ENCODE assay signal across 8 cellular contexts in genomic region chr3:138835177-138835757, GRCh38. TPM values are rescaled to one million over a fixed set of nuclear protein-coding genes. Genes with fewer than 3 reads are reported as not detected.
A peak's percentile ranks its signal among the peaks of the same experiment; 100 is the strongest.
DNase-seq lines count a peak whose midpoint lies in the region; ATAC-seq and TF ChIP-seq lines count a peak whose summit lies in the region.

No MANE protein-coding gene starts in this region.

- peak overlapping the region; percentile 80 for H2AFZ ChIP-seq in trophoblast cell (ENCODE audit: insufficient read depth, low read length, poor library complexity)

- peak overlapping the region; percentile 90 for H3K4me3 Mint-ChIP-seq in activated T-cell treated with anti-CD3 and anti-CD28 coated beads, Interleukin-2, amount 50 U/mL, for 4 hours
- H3K4me3 Mint-ChIP-seq in T-helper 2 cell treated with Interferon-gamma antibody and Interleukin-4, amounts not matched to agents 5 μg/mL and 100 μg/mL, for 36 hours, result peak overlapping the region; percentile 95

- peak overlapping the region; percentile 46 for H3K4ac ChIP-seq in trophoblast cell (ENCODE audit: low read depth, low read length)

- H2BK12ac ChIP-seq in trophoblast cell (ENCODE audit: low read length), result no peak overlapping the region

- peak overlapping the region; percentile 95 for H3K27ac Mint-ChIP-seq in T-helper 2 cell treated with Interferon-gamma antibody and Interleukin-4, amounts not matched to agents 5 μg/mL and 100 μg/mL, for 36 hours

- H3K23ac ChIP-seq in trophoblast cell (ENCODE audit: low read length), result no peak overlapping the region

- H3K27me3 ChIP-seq in trophoblast cell (ENCODE audit: insufficient read depth, low read length), result no peaks in the 10 kb centered on the region

- no peaks in the 10 kb centered on the region for H3K36me3 ChIP-seq in trophoblast cell (ENCODE audit: control insufficient read depth in 1 of 2, insufficient read depth in 2 of 2, low read length in 2 of 2)

- DNase-seq in activated T-cell treated with anti-CD3 and anti-CD28 coated beads, Interleukin-2, amount 50 U/mL, for 4 hours, result no peak
- DNase-seq in activated T-cell treated with anti-CD3 and anti-CD28 coated beads, Interleukin-2, amount 50 U/mL, for 1 hour, result no peak
- DNase-seq in T-helper 2 cell treated with Interferon-gamma antibody and Interleukin-4, amounts not matched to agents 5 μg/mL and 100 μg/mL, for 36 hours (ENCODE audit: low spot score), result no peak
- DNase-seq in fibroblast of villous mesenchyme (ENCODE audit: low read depth), result no peak
- DNase-seq in trophoblast cell, result no peak
- no peak for DNase-seq in NCI-H69 (lab: John Stamatoyannopoulos, UW)

- H2AK5ac ChIP-seq in trophoblast cell (ENCODE audit: low read length), result no peak overlapping the region

- no peaks in the 10 kb centered on the region for H3K9me3 ChIP-seq in trophoblast cell (ENCODE audit: insufficient read depth, low read depth, low read length)

- H3K79me1 ChIP-seq in trophoblast cell (ENCODE audit: low read length), result peaks cover 11% of the 10 kb centered on the region

- peak overlapping the region; percentile 77 for H4K91ac ChIP-seq in trophoblast cell (ENCODE audit: low read depth, low read length)

- peaks cover 1 to 2% of the 10 kb centered on the region in 2 experiments for H3K4me1 ChIP-seq in trophoblast cell (ENCODE audit: control insufficient read depth in 1 of 2, insufficient read depth in 2 of 2, low read length in 2 of 2)

- peaks cover 23% of the 10 kb centered on the region for H3K4me1 Mint-ChIP-seq in activated T-cell treated with anti-CD3 and anti-CD28 coated beads, Interleukin-2, amount 50 U/mL, for 4 hours (ENCODE audit: low read depth)
- peaks cover 21% of the 10 kb centered on the region for H3K4me1 Mint-ChIP-seq in T-helper 2 cell treated with Interferon-gamma antibody and Interleukin-4, amounts not matched to agents 5 μg/mL and 100 μg/mL, for 36 hours (ENCODE audit: low read depth)

- peaks cover 14% of the 10 kb centered on the region for H3K79me2 ChIP-seq in trophoblast cell (ENCODE audit: control insufficient read depth, insufficient read depth, low read length, poor library complexity)

- H3K27me3 Mint-ChIP-seq in activated T-cell treated with anti-CD3 and anti-CD28 coated beads, Interleukin-2, amount 50 U/mL, for 4 hours (ENCODE audit: low read depth), result no peaks in the 10 kb centered on the region
- H3K27me3 Mint-ChIP-seq in T-helper 2 cell treated with Interferon-gamma antibody and Interleukin-4, amounts not matched to agents 5 μg/mL and 100 μg/mL, for 36 hours (ENCODE audit: low read depth), result no peaks in the 10 kb centered on the region

- TF ChIP-seq CTCF in fibroblast of villous mesenchyme (IDR thresholded peaks at IDR 0.05; ENCODE audit: insufficient read depth, low read depth, low read length), result no peak

- H2BK120ac ChIP-seq in trophoblast cell (ENCODE audit: insufficient read depth, low read length, poor library complexity), result peak overlapping the region; percentile 19

- H2BK5ac ChIP-seq in trophoblast cell (ENCODE audit: low read depth, low read length, poor library complexity), result peak overlapping the region; percentile 60

- peak overlapping the region; percentile 95 for H3K9ac ChIP-seq in trophoblast cell (ENCODE audit: low read length)

- H3K9me3 Mint-ChIP-seq in activated T-cell treated with anti-CD3 and anti-CD28 coated beads, Interleukin-2, amount 50 U/mL, for 4 hours, result no peaks in the 10 kb centered on the region
- H3K9me3 Mint-ChIP-seq in T-helper 2 cell treated with Interferon-gamma antibody and Interleukin-4, amounts not matched to agents 5 μg/mL and 100 μg/mL, for 36 hours, result no peaks in the 10 kb centered on the region

- no peak for ATAC-seq in activated T-cell treated with anti-CD3 and anti-CD28 coated beads, Interleukin-2, amount 50 U/mL, for 4 hours
- no peak for ATAC-seq in HG03039 (IDR thresholded peaks at IDR 0.05; ENCODE audit: unreplicated experiment)
- ATAC-seq in GM21786 (IDR thresholded peaks at IDR 0.05; ENCODE audit: unreplicated experiment), result no peak

- H3K4me3 ChIP-seq in fibroblast of villous mesenchyme (ENCODE audit: low read depth, low read length) (peak overlapping the region; percentile 66), trophoblast cell (ENCODE audit: low read depth, low read length) (peak overlapping the region; percentile 89)

- no CpG with 5 or more reads among the region's 15 CpGs for WGBS in trophoblast cell (ENCODE audit: extremely low coverage, insufficient coverage, insufficient read length)

- H3K36me3 Mint-ChIP-seq in activated T-cell treated with anti-CD3 and anti-CD28 coated beads, Interleukin-2, amount 50 U/mL, for 4 hours (ENCODE audit: insufficient read depth), result no peaks in the 10 kb centered on the region
- peaks cover 7% of the 10 kb centered on the region for H3K36me3 Mint-ChIP-seq in T-helper 2 cell treated with Interferon-gamma antibody and Interleukin-4, amounts not matched to agents 5 μg/mL and 100 μg/mL, for 36 hours (ENCODE audit: low read depth)

- H3K27ac ChIP-seq in trophoblast cell (ENCODE audit: low read depth, low read length), result peak overlapping the region; percentile 93

- peak overlapping the region; percentile 78 for H3K4me2 ChIP-seq in trophoblast cell (ENCODE audit: low read length)

- peak overlapping the region; percentile 89 for H3K18ac ChIP-seq in trophoblast cell (ENCODE audit: low read length)

- H3K14ac ChIP-seq in trophoblast cell (ENCODE audit: low read length), result peak overlapping the region; percentile 79

- peak overlapping the region; percentile 65 for H4K12ac ChIP-seq in trophoblast cell (ENCODE audit: low read depth, low read length)

- H4K8ac ChIP-seq in trophoblast cell (ENCODE audit: low read depth, low read length), result peak overlapping the region; percentile 89

RNA-seq across cellular contexts. Expression of gene PIK3CB, which starts 0.5 kb away (rescaled TPM):
- total RNA-seq in activated T-cell treated with anti-CD3 and anti-CD28 coated beads, Interleukin-2, amount 50 U/mL, for 4 hours, result 10 to 100 TPM; 16.1 to 19.0 (median 17.9) TPM
- total RNA-seq in fibroblast of villous mesenchyme, result 8.4 and 9.9 TPM in 2 replicates
- polyA plus RNA-seq in trophoblast cell (2013), result 27.8 and 28.9 TPM in 2 replicates
